Comparison of ENCODE assay signal across 19 cellular contexts in the genomic region with DNA sequence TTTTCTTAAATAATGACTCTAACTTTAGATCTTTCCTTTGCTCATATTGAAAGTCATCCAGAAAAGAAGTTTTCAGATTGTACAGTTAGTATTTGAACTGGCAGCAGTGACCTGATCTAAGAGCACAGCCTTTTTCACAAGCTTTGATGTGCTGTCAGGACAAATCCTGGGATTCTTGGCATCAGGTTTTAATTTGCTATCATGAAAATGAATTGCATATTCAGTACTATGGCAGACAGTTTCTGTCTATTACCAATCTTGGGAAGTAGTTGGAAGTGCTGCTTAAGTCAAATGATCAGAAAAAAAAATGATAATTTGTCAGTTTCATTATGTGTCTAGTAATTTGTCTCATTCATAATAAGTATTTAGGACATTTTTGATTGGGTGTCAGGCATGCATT.
"Had no signal": no experiment of that assay in that cellular context is flagged by ENCODE, and none has a peak within 500 bp of the region (broad histone marks: within the 10 kb centered on the region; RNA-seq: fewer than 3 reads in every experiment).

No MANE protein-coding gene starts in this region.

- H3K36me3 ChIP-seq: cardiac muscle cell, MG63 had no signal

- H3K4me3 Mint-ChIP-seq: activated CD8-positive, alpha-beta T cell treated with anti-CD3 and anti-CD28 coated beads, Interleukin-2, amount 10 ng/mL, durations not matched to agents 7 days and 5 days; activated naive CD8-positive, alpha-beta T cell treated with anti-CD3 and anti-CD28 coated beads, Interleukin-2, amount 50 U/mL, for 24 hours; T-helper 1 cell treated with Interleukin-12 subunit alpha and Interleukin-12 subunit beta and Interleukin-4 antibody, amounts not matched to agents 30 μg/mL and 1 μg/mL, for 36 hours; WTC11 had no signal

- H3K4me3 ChIP-seq: cardiac muscle cell, MG63, PC-9 had no signal

- H2AFZ ChIP-seq: PC-9 had no signal

- H3K9ac ChIP-seq: KMS-11 had no signal

- H3K27me3 Mint-ChIP-seq: activated naive CD8-positive, alpha-beta T cell treated with anti-CD3 and anti-CD28 coated beads, Interleukin-2, amount 50 U/mL, for 24 hours; brain had no signal

- H3K9me3 Mint-ChIP-seq: activated naive CD8-positive, alpha-beta T cell treated with anti-CD3 and anti-CD28 coated beads, Interleukin-2, amount 50 U/mL, for 24 hours; brain; T-helper 1 cell treated with Interleukin-12 subunit alpha and Interleukin-12 subunit beta and Interleukin-4 antibody, amounts not matched to agents 30 μg/mL and 1 μg/mL, for 36 hours; WTC11 had no signal

- H3K4me2 ChIP-seq: KMS-11, PC-9 had no signal

- ATAC-seq: activated CD8-positive, alpha-beta T cell treated with anti-CD3 and anti-CD28 coated beads, Interleukin-2, amount 10 ng/mL, durations not matched to agents 7 days and 5 days; activated naive CD4-positive, alpha-beta T cell treated with anti-CD3 and anti-CD28 coated beads, Interleukin-2, amount 50 U/mL, for 72 hours; activated naive CD8-positive, alpha-beta T cell treated with anti-CD3 and anti-CD28 coated beads, Interleukin-2, amount 50 U/mL, for 24 hours; WTC11 had no signal

- DNase-seq: activated CD4-positive, alpha-beta T cell treated with anti-CD3 and anti-CD28 coated beads for 48 hours; activated CD4-positive, alpha-beta T cell treated with anti-CD3 and anti-CD28 coated beads, Interleukin-2, amount 50 U/mL, for 4 hours; activated CD4-positive, CD25-positive, alpha-beta regulatory T cell treated with anti-CD3 and anti-CD28 coated beads, Interleukin-2, amount 50 U/mL, for 72 hours; activated CD8-positive, alpha-beta memory T cell treated with anti-CD3 and anti-CD28 coated beads, Interleukin-2, amount 50 U/mL, for 48 hours; activated CD8-positive, alpha-beta T cell treated with anti-CD3 and anti-CD28 coated beads, Interleukin-2, amount 10 ng/mL, durations not matched to agents 7 days and 5 days; activated naive CD8-positive, alpha-beta T cell treated with anti-CD3 and anti-CD28 coated beads, Interleukin-2, amount 50 U/mL, for 24 hours; activated T-cell treated with anti-CD3 and anti-CD28 coated beads, Interleukin-2, amount 50 U/mL, for 1 hour; amygdala; MG63; MV-4-11; NCI-H1417 treated with DMSO at 0.1 percent for 48 hours; NCI-H510A had no signal

- H3K27ac Mint-ChIP-seq: activated CD8-positive, alpha-beta T cell treated with anti-CD3 and anti-CD28 coated beads, Interleukin-2, amount 10 ng/mL, durations not matched to agents 7 days and 5 days; activated naive CD4-positive, alpha-beta T cell treated with anti-CD3 and anti-CD28 coated beads, Interleukin-2, amount 50 U/mL, for 72 hours; activated naive CD8-positive, alpha-beta T cell treated with anti-CD3 and anti-CD28 coated beads, Interleukin-2, amount 50 U/mL, for 24 hours; T-helper 1 cell treated with Interleukin-12 subunit alpha and Interleukin-12 subunit beta and Interleukin-4 antibody, amounts not matched to agents 30 μg/mL and 1 μg/mL, for 36 hours; WTC11 had no signal

- H3K27ac ChIP-seq: cardiac muscle cell, KMS-11, PC-9 had no signal

- H3K9me3 ChIP-seq: MG63 had no signal

- H3K4me1 Mint-ChIP-seq: activated naive CD8-positive, alpha-beta T cell treated with anti-CD3 and anti-CD28 coated beads, Interleukin-2, amount 50 U/mL, for 24 hours; WTC11 had no signal

- H3K36me3 Mint-ChIP-seq: activated naive CD4-positive, alpha-beta T cell treated with anti-CD3 and anti-CD28 coated beads, Interleukin-2, amount 50 U/mL, for 72 hours; brain; WTC11 had no signal

- H3K27me3 ChIP-seq: cardiac muscle cell, MG63 had no signal
